Comparison of ENCODE assay signal across 20 cellular contexts in the genomic region with DNA sequence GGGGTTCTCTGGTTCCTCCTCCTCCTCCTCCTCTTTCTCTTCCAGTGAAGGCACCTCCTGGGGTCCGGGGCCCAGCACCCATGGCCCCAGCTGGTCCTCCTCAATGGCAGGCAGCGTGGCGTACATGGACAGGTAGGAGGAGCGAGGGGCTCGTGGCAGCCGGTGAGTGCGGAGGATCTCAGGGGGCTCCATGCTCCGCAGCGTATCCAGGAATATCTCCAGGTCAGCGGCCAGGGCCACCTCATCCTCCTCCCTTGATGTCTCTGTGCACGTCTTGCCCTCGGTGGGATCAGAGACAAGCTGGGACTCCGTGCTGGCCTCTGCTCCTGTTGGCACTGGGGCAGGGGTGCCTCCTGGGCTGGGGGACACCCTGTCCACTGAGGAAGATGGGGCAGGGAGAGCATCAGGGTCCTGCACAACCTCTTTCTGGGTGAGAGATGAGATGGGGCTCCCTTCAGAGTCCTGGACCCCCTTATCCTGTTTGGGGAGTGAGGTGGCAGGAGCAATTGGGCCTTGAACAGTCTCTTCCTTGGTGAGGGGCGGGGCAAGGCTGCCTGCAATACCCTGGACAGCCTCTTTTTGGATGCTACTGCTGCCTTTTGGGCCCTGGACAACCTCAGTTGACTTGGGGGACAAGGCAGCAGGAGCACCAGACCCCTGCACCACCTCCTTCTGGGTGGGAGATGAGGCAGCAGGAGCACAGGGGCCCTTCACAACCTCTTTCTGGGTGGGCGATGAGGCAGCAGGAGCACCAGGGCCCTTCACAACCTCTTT. TPM values are rescaled to one million over a fixed set of nuclear protein-coding genes. Genes with fewer than 3 reads are reported as not detected.
DNase-seq lines count a peak whose midpoint lies in the region; ATAC-seq, FAIRE-seq and TF ChIP-seq lines count a peak whose summit lies in the region.
"Had no signal": no experiment of that assay in that cellular context is flagged by ENCODE, and none has a peak within 500 bp of the region (broad histone marks: within the 10 kb centered on the region; RNA-seq: fewer than 3 reads in every experiment).

No MANE protein-coding gene starts in this region.

- H3K9ac ChIP-seq in HepG2 (ENCODE audit: insufficient read depth, low read depth, low read length): no peak overlapping the region
- H3K9ac ChIP-seq: BLaER1, KMS-11 had no signal

- no peak for TF ChIP-seq POLR2A in HepG2 (IDR thresholded peaks at IDR 0.05; ENCODE audit: insufficient read depth in 1 of 2, low read depth in 2 of 2, low read length in 2 of 2)
- TF ChIP-seq POLR2A in right lobe of liver (IDR thresholded peaks at IDR 0.05): no peak
- TF ChIP-seq POLR2A in sigmoid colon (IDR thresholded peaks at IDR 0.05): no peak

- no peak overlapping the region for H3K27ac Mint-ChIP-seq in activated naive CD8-positive, alpha-beta T cell treated with anti-CD3 and anti-CD28 coated beads for 36 hours

- H3K36me3 ChIP-seq in HepG2 (replicated peaks in 1 of 2; ENCODE audit: control insufficient read depth in 1 of 2, insufficient read depth in 2 of 2, low read length in 2 of 2) (no peaks in the 10 kb centered on the region), right lobe of liver (no peaks in the 10 kb centered on the region), sigmoid colon (no peaks in the 10 kb centered on the region)
- H3K36me3 ChIP-seq: BLaER1, SJCRH30 had no signal

- CTCF ChIA-PET in HepG2 (lab: Yijun Ruan, JAX; ENCODE audit: low intra/inter-chr PET ratio, low total read pairs): no interaction called here

- H3K4me3 ChIP-seq in HepG2 (replicated peaks in 1 of 3; ENCODE audit: insufficient read depth in 1 of 3, low read depth in 2 of 3, low read length in 3 of 3): no peak overlapping the region
- no peak overlapping the region for H3K4me3 ChIP-seq in right lobe of liver
- H3K4me3 ChIP-seq in sigmoid colon: no peak overlapping the region
- H3K4me3 ChIP-seq: BLaER1, SJCRH30 had no signal

- intact Hi-C loops in HepG2 (cut with micrococcal nuclease; ENCODE audit: unreplicated experiment) (no loop called here), right lobe of liver (cut with DNase I) (no loop called here), sigmoid colon (cut with DNase I) (no loop called here)

- H3K36me3 Mint-ChIP-seq in activated naive CD8-positive, alpha-beta T cell treated with anti-CD3 and anti-CD28 coated beads for 36 hours: no peaks in the 10 kb centered on the region
- H3K36me3 Mint-ChIP-seq: CD4-positive, CD25-positive, alpha-beta regulatory T cell had no signal

- no peaks in the 10 kb centered on the region for H3K79me2 ChIP-seq in HepG2 (ENCODE audit: insufficient read depth, low read length)

- TF ChIP-seq EP300 in HepG2 (IDR thresholded peaks at IDR 0.05; ENCODE audit: low read depth in 2 of 2, low read length in 2 of 2) (no peak), HepG2 (CRISPR knock-in tag; IDR thresholded peaks at IDR 0.05; ENCODE audit: borderline replicate concordance) (no peak), sigmoid colon (IDR thresholded peaks at IDR 0.05) (no peak)

- H3K9me3 ChIP-seq in HepG2 (ENCODE audit: low read length) (no peaks in the 10 kb centered on the region), right lobe of liver (no peaks in the 10 kb centered on the region), sigmoid colon (no peaks in the 10 kb centered on the region)
- H3K9me3 ChIP-seq: BLaER1, SJCRH30 had no signal

- BruUV-seq in HepG2 (replicated peaks; lab: Mats Ljungman, UMichigan): no TSS peak

- H3K27me3 ChIP-seq in HepG2 (ENCODE audit: control insufficient read depth in 1 of 2, insufficient read depth in 2 of 2, low read length in 2 of 2): no peaks in the 10 kb centered on the region
- no peaks in the 10 kb centered on the region for H3K27me3 ChIP-seq in right lobe of liver
- H3K27me3 ChIP-seq in sigmoid colon: no peaks in the 10 kb centered on the region
- H3K27me3 ChIP-seq: BLaER1 had no signal

- H3K4me2 ChIP-seq in HepG2 (ENCODE audit: low read depth, low read length): no peak overlapping the region
- H3K4me2 ChIP-seq: BLaER1, KMS-11 had no signal

- H3K4me3 Mint-ChIP-seq in activated naive CD8-positive, alpha-beta T cell treated with anti-CD3 and anti-CD28 coated beads for 36 hours: no peak overlapping the region
- H3K4me3 Mint-ChIP-seq: CD4-positive, CD25-positive, alpha-beta regulatory T cell had no signal

- peak; percentile 23; the same call in 2 of the 3 replicates for ATAC-seq in HepG2
- ATAC-seq in right lobe of liver: no peak
- ATAC-seq: SK-N-SH treated with all-trans-retinoic acid at 6 μM for 48 hours had no signal

- no peak for FAIRE-seq in HepG2 (lab: Jason Lieb, UNC)
- FAIRE-seq: D721Med, H54, HTR-8/SVneo, RCC 7860 had no signal

- POLR2A ChIA-PET in HepG2 (lab: Yijun Ruan, JAX): no interaction called here

- H3K4me1 Mint-ChIP-seq in activated naive CD8-positive, alpha-beta T cell treated with anti-CD3 and anti-CD28 coated beads for 36 hours: no peaks in the 10 kb centered on the region
- H3K4me1 Mint-ChIP-seq: CD4-positive, CD25-positive, alpha-beta regulatory T cell had no signal

- no peak overlapping the region for H3K27ac ChIP-seq in HepG2 (ENCODE audit: extremely low read length, insufficient read depth, low read length)
- no peak overlapping the region for H3K27ac ChIP-seq in right lobe of liver
- H3K27ac ChIP-seq in sigmoid colon: no peak overlapping the region
- H3K27ac ChIP-seq: BLaER1, KMS-11, SJCRH30 had no signal

- no peaks in the 10 kb centered on the region for H3K27me3 Mint-ChIP-seq in activated naive CD8-positive, alpha-beta T cell treated with anti-CD3 and anti-CD28 coated beads for 36 hours
- H3K27me3 Mint-ChIP-seq: CD4-positive, CD25-positive, alpha-beta regulatory T cell had no signal

- H2AFZ ChIP-seq in HepG2 (ENCODE audit: low read length): no peak overlapping the region

- DNase-seq in HepG2 (ENCODE audit: low spot score) (no peak), right lobe of liver (no peak), sigmoid colon (peak; percentile 52)
- no peak for DNase-seq in activated naive CD8-positive, alpha-beta T cell treated with anti-CD3 and anti-CD28 coated beads for 36 hours
- DNase-seq: 8988T; CD4-positive, CD25-positive, alpha-beta regulatory T cell; MM.1S; NCI-H2029; NCI-H446; NCI-H524 treated with DMSO at 0.1 percent for 48 hours; NCI-H774; SJCRH30 had no signal

- H3K4me1 ChIP-seq in HepG2 (ENCODE audit: insufficient read depth, low read length) (peaks cover 24% of the 10 kb centered on the region), right lobe of liver (no peaks in the 10 kb centered on the region), sigmoid colon (no peaks in the 10 kb centered on the region)
- H3K4me1 ChIP-seq: BLaER1 had no signal

- WGBS in HepG2 (ENCODE audit: low lambda C conversion rate): 87% methylated on average over 7 of the region's 15 CpGs
- WGBS in right lobe of liver (ENCODE audit: insufficient coverage, low coverage, low lambda C conversion rate, missing lambda C conversion rate): 83% methylated on average over 4 of the region's 15 CpGs
- 90 to 92% methylated on average over 15 of the region's 15 CpGs for WGBS in sigmoid colon, 2 donors

- H3K9me3 Mint-ChIP-seq in activated naive CD8-positive, alpha-beta T cell treated with anti-CD3 and anti-CD28 coated beads for 36 hours: no peaks in the 10 kb centered on the region

- H4K20me1 ChIP-seq in HepG2 (ENCODE audit: insufficient read depth, low read length): no peaks in the 10 kb centered on the region
- H4K20me1 ChIP-seq: BLaER1 had no signal

- TF ChIP-seq RAD21 in HepG2 (CRISPR knock-in tag; IDR thresholded peaks at IDR 0.05): no peak

- no peak for TF ChIP-seq CTCF in HepG2 (CRISPR knock-in tag; IDR thresholded peaks at IDR 0.05)
- TF ChIP-seq CTCF in right lobe of liver (IDR thresholded peaks at IDR 0.05): no peak
- no peak for TF ChIP-seq CTCF in sigmoid colon (IDR thresholded peaks at IDR 0.05)

- in situ Hi-C loops in HepG2 (cut with HindIII; ENCODE audit: extremely low pct_ligation_motif_present, low pct_unique_long_range_greater_than_20kb): no loop called here

RNA-seq across cellular contexts. Expression of gene CRYBG2, which starts 9.6 kb away (rescaled TPM):
- 0.39 and 1.3 TPM in 2 replicates for total RNA-seq in HepG2 (2016; rRNA removed; fragmentation: Illumina TruSeq; extraction: Trizol)
- 0.18 TPM in 1 of 2 replicates, not detected in the other for total RNA-seq in HepG2 (2016; cell fraction: cytosol; rRNA removed; fragmentation: Illumina TruSeq; extraction: Trizol; ENCODE audit: low read depth)
- total RNA-seq in HepG2 (2016; cell fraction: insoluble cytoplasmic fraction; rRNA removed; fragmentation: Illumina TruSeq; extraction: Trizol): 0.86 and 1.1 TPM in 2 replicates
- total RNA-seq in HepG2 (2016; cell fraction: membrane; rRNA removed; fragmentation: Illumina TruSeq; extraction: Trizol): 0.48 and 0.87 TPM in 2 replicates
- 2.3 TPM in 2 replicates for total RNA-seq in HepG2 (2016; cell fraction: nucleus; rRNA removed; fragmentation: Illumina TruSeq; extraction: Trizol)
- 2.9 and 4.7 TPM in 2 replicates for polyA plus RNA-seq in HepG2 (2011; rRNA removed)
- polyA plus RNA-seq in HepG2 (2011; cell fraction: cytosol; rRNA removed): 2.0 and 2.5 TPM in 2 replicates
- 16.5 and 19.4 TPM in 2 replicates for polyA plus RNA-seq in HepG2 (2011; cell fraction: nucleus; rRNA removed)
- polyA plus RNA-seq in HepG2 (2012): 2.7 and 3.8 TPM in 2 replicates
- polyA plus RNA-seq in HepG2 (2016; cell fraction: cytosol; fragmentation: Illumina TruSeq; extraction: Trizol; ENCODE audit: low read depth): 0.12 and 0.98 TPM in 2 replicates
- polyA plus RNA-seq in HepG2 (2016; cell fraction: insoluble cytoplasmic fraction; fragmentation: Illumina TruSeq; extraction: Trizol; ENCODE audit: low read depth): 1.7 and 1.8 TPM in 2 replicates
- 0.48 and 0.79 TPM in 2 replicates for polyA plus RNA-seq in HepG2 (2016; cell fraction: membrane; fragmentation: Illumina TruSeq; extraction: Trizol; ENCODE audit: low read depth)
- polyA plus RNA-seq in HepG2 (2016; cell fraction: nucleus; fragmentation: Illumina TruSeq; extraction: Trizol; ENCODE audit: insufficient read depth, low read depth): 3.4 and 8.9 TPM in 2 replicates
- 3.5 and 7.2 TPM in 2 replicates for polyA minus RNA-seq in HepG2 (2011; rRNA and poly(A)+ RNA removed; ENCODE audit: low replicate concordance)
- polyA minus RNA-seq in HepG2 (2011; cell fraction: cytosol; rRNA and poly(A)+ RNA removed): 3.4 and 5.1 TPM in 2 replicates
- 7.6 and 9.4 TPM in 2 replicates for polyA minus RNA-seq in HepG2 (2011; cell fraction: nucleus; rRNA and poly(A)+ RNA removed)
- 1 to 10 TPM in 2 of 6 experiments, under 1 TPM in 1, not detected in 3; 0.81 to 1.9 (median 1.7) TPM for total RNA-seq in right lobe of liver
- 1 to 10 TPM in 1 of 4 donors, under 1 TPM in 1, not detected in 2; 0.55 to 1.8 TPM for total RNA-seq in sigmoid colon
- polyA plus RNA-seq in sigmoid colon: 10 to 100 TPM; 13.8 to 21.0 (median 19.9) TPM
- total RNA-seq in activated naive CD8-positive, alpha-beta T cell treated with anti-CD3 and anti-CD28 coated beads for 36 hours: 1 to 10 TPM; 4.9 to 5.1 TPM
- total RNA-seq: SJCRH30 had no signal
- polyA plus RNA-seq: AG04450 had no signal

RNA-seq across cellular contexts. Expression of gene CD52, which starts 26.6 kb away (rescaled TPM):
- total RNA-seq in HepG2 (2016; rRNA removed; fragmentation: Illumina TruSeq; extraction: Trizol): not detected in 2 replicates
- total RNA-seq in HepG2 (2016; cell fraction: cytosol; rRNA removed; fragmentation: Illumina TruSeq; extraction: Trizol; ENCODE audit: low read depth): not detected in 2 replicates
- not detected in 2 replicates for total RNA-seq in HepG2 (2016; cell fraction: insoluble cytoplasmic fraction; rRNA removed; fragmentation: Illumina TruSeq; extraction: Trizol)
- total RNA-seq in HepG2 (2016; cell fraction: membrane; rRNA removed; fragmentation: Illumina TruSeq; extraction: Trizol): not detected in 2 replicates
- total RNA-seq in HepG2 (2016; cell fraction: nucleus; rRNA removed; fragmentation: Illumina TruSeq; extraction: Trizol): not detected in 2 replicates
- polyA plus RNA-seq in HepG2 (2011; rRNA removed): 0.32 and 0.93 TPM in 2 replicates
- polyA plus RNA-seq in HepG2 (2011; cell fraction: cytosol; rRNA removed): 0.81 TPM in 2 replicates
- not detected in 2 replicates for polyA plus RNA-seq in HepG2 (2011; cell fraction: nucleus; rRNA removed)
- polyA plus RNA-seq in HepG2 (2012): not detected in 2 replicates
- not detected in 2 replicates for polyA plus RNA-seq in HepG2 (2016; cell fraction: cytosol; fragmentation: Illumina TruSeq; extraction: Trizol; ENCODE audit: low read depth)
- polyA plus RNA-seq in HepG2 (2016; cell fraction: insoluble cytoplasmic fraction; fragmentation: Illumina TruSeq; extraction: Trizol; ENCODE audit: low read depth): not detected in 2 replicates
- not detected in 2 replicates for polyA plus RNA-seq in HepG2 (2016; cell fraction: membrane; fragmentation: Illumina TruSeq; extraction: Trizol; ENCODE audit: low read depth)
- polyA plus RNA-seq in HepG2 (2016; cell fraction: nucleus; fragmentation: Illumina TruSeq; extraction: Trizol; ENCODE audit: insufficient read depth, low read depth): not detected in 2 replicates
- 0.44 and 1.2 TPM in 2 replicates for polyA minus RNA-seq in HepG2 (2011; rRNA and poly(A)+ RNA removed; ENCODE audit: low replicate concordance)
- polyA minus RNA-seq in HepG2 (2011; cell fraction: cytosol; rRNA and poly(A)+ RNA removed): not detected in 2 replicates
- polyA minus RNA-seq in HepG2 (2011; cell fraction: nucleus; rRNA and poly(A)+ RNA removed): not detected in 2 replicates
- total RNA-seq in right lobe of liver: 10 to 100 TPM in 2 of 6 experiments, 1 to 10 TPM in 4; 2.8 to 17.6 (median 8.5) TPM
- 1 to 10 TPM in 2 of 4 donors, not detected in 2; 1.6 to 5.7 TPM for total RNA-seq in sigmoid colon
- 100 to 1,000 TPM in 1 of 3 donors, 10 to 100 TPM in 2; 19.8 to 556 (median 41.4) TPM for polyA plus RNA-seq in sigmoid colon
- 100 to 1,000 TPM; 263 to 278 TPM for total RNA-seq in activated naive CD8-positive, alpha-beta T cell treated with anti-CD3 and anti-CD28 coated beads for 36 hours
- total RNA-seq: SJCRH30 had no signal
- polyA plus RNA-seq: AG04450 had no signal

RNA-seq across cellular contexts. Expression of gene ZNF683, which starts 28.2 kb away (rescaled TPM):
- total RNA-seq in HepG2 (2016; rRNA removed; fragmentation: Illumina TruSeq; extraction: Trizol): not detected in 2 replicates
- not detected in 2 replicates for total RNA-seq in HepG2 (2016; cell fraction: cytosol; rRNA removed; fragmentation: Illumina TruSeq; extraction: Trizol; ENCODE audit: low read depth)
- total RNA-seq in HepG2 (2016; cell fraction: insoluble cytoplasmic fraction; rRNA removed; fragmentation: Illumina TruSeq; extraction: Trizol): not detected in 2 replicates
- not detected in 2 replicates for total RNA-seq in HepG2 (2016; cell fraction: membrane; rRNA removed; fragmentation: Illumina TruSeq; extraction: Trizol)
- not detected in 2 replicates for total RNA-seq in HepG2 (2016; cell fraction: nucleus; rRNA removed; fragmentation: Illumina TruSeq; extraction: Trizol)
- not detected in 2 replicates for polyA plus RNA-seq in HepG2 (2011; rRNA removed)
- not detected in 2 replicates for polyA plus RNA-seq in HepG2 (2011; cell fraction: cytosol; rRNA removed)
- polyA plus RNA-seq in HepG2 (2011; cell fraction: nucleus; rRNA removed): not detected in 2 replicates
- not detected in 2 replicates for polyA plus RNA-seq in HepG2 (2012)
- polyA plus RNA-seq in HepG2 (2016; cell fraction: cytosol; fragmentation: Illumina TruSeq; extraction: Trizol; ENCODE audit: low read depth): not detected in 2 replicates
- polyA plus RNA-seq in HepG2 (2016; cell fraction: insoluble cytoplasmic fraction; fragmentation: Illumina TruSeq; extraction: Trizol; ENCODE audit: low read depth): not detected in 2 replicates
- polyA plus RNA-seq in HepG2 (2016; cell fraction: membrane; fragmentation: Illumina TruSeq; extraction: Trizol; ENCODE audit: low read depth): not detected in 2 replicates
- not detected in 2 replicates for polyA plus RNA-seq in HepG2 (2016; cell fraction: nucleus; fragmentation: Illumina TruSeq; extraction: Trizol; ENCODE audit: insufficient read depth, low read depth)
- polyA minus RNA-seq in HepG2 (2011; rRNA and poly(A)+ RNA removed; ENCODE audit: low replicate concordance): not detected in 2 replicates
- not detected in 2 replicates for polyA minus RNA-seq in HepG2 (2011; cell fraction: cytosol; rRNA and poly(A)+ RNA removed)
- not detected in 2 replicates for polyA minus RNA-seq in HepG2 (2011; cell fraction: nucleus; rRNA and poly(A)+ RNA removed)
- under 1 TPM in 1 of 6 experiments, not detected in 5; 0.19 TPM for total RNA-seq in right lobe of liver
- not detected for total RNA-seq in sigmoid colon
- under 1 TPM in 1 of 3 donors, not detected in 2; 0.52 TPM for polyA plus RNA-seq in sigmoid colon
- under 1 TPM; 0.27 to 0.32 TPM for total RNA-seq in activated naive CD8-positive, alpha-beta T cell treated with anti-CD3 and anti-CD28 coated beads for 36 hours
- total RNA-seq: CD4-positive, CD25-positive, alpha-beta regulatory T cell; SJCRH30 had no signal
- polyA plus RNA-seq: AG04450 had no signal

RNA-seq across cellular contexts. Expression of gene UBXN11, which starts 37.9 kb away (rescaled TPM):
- total RNA-seq in HepG2 (2016; rRNA removed; fragmentation: Illumina TruSeq; extraction: Trizol) (3.2 and 9.3 TPM in 2 replicates), right lobe of liver (10 to 100 TPM in 1 of 6 experiments, 1 to 10 TPM in 5; 4.3 to 11.3 (median 7.0) TPM), sigmoid colon (10 to 100 TPM in 3 of 4 donors, 1 to 10 TPM in 1; 9.8 to 17.7 (median 13.1) TPM)
- total RNA-seq in HepG2 (2016; cell fraction: cytosol; rRNA removed; fragmentation: Illumina TruSeq; extraction: Trizol; ENCODE audit: low read depth): 4.9 and 5.3 TPM in 2 replicates
- 3.0 and 8.5 TPM in 2 replicates for total RNA-seq in HepG2 (2016; cell fraction: insoluble cytoplasmic fraction; rRNA removed; fragmentation: Illumina TruSeq; extraction: Trizol)
- 4.4 and 5.7 TPM in 2 replicates for total RNA-seq in HepG2 (2016; cell fraction: membrane; rRNA removed; fragmentation: Illumina TruSeq; extraction: Trizol)
- total RNA-seq in HepG2 (2016; cell fraction: nucleus; rRNA removed; fragmentation: Illumina TruSeq; extraction: Trizol): 15.9 and 19.3 TPM in 2 replicates
- polyA plus RNA-seq in HepG2 (2011; rRNA removed) (10.3 and 10.4 TPM in 2 replicates), sigmoid colon (10 to 100 TPM in 1 of 3 donors, 1 to 10 TPM in 2; 3.0 to 22.7 (median 4.2) TPM)
- 3.0 and 5.8 TPM in 2 replicates for polyA plus RNA-seq in HepG2 (2011; cell fraction: cytosol; rRNA removed)
- 81.6 and 111 TPM in 2 replicates for polyA plus RNA-seq in HepG2 (2011; cell fraction: nucleus; rRNA removed)
- 4.8 and 5.2 TPM in 2 replicates for polyA plus RNA-seq in HepG2 (2012)
- polyA plus RNA-seq in HepG2 (2016; cell fraction: cytosol; fragmentation: Illumina TruSeq; extraction: Trizol; ENCODE audit: low read depth): 7.2 and 9.0 TPM in 2 replicates
- 6.4 and 8.0 TPM in 2 replicates for polyA plus RNA-seq in HepG2 (2016; cell fraction: insoluble cytoplasmic fraction; fragmentation: Illumina TruSeq; extraction: Trizol; ENCODE audit: low read depth)
- polyA plus RNA-seq in HepG2 (2016; cell fraction: membrane; fragmentation: Illumina TruSeq; extraction: Trizol; ENCODE audit: low read depth): 8.8 and 9.0 TPM in 2 replicates
- 64.2 and 68.2 TPM in 2 replicates for polyA plus RNA-seq in HepG2 (2016; cell fraction: nucleus; fragmentation: Illumina TruSeq; extraction: Trizol; ENCODE audit: insufficient read depth, low read depth)
- 4.3 and 43.2 TPM in 2 replicates for polyA minus RNA-seq in HepG2 (2011; rRNA and poly(A)+ RNA removed; ENCODE audit: low replicate concordance)
- polyA minus RNA-seq in HepG2 (2011; cell fraction: cytosol; rRNA and poly(A)+ RNA removed): 1.2 and 2.0 TPM in 2 replicates
- 8.6 and 11.5 TPM in 2 replicates for polyA minus RNA-seq in HepG2 (2011; cell fraction: nucleus; rRNA and poly(A)+ RNA removed)
- total RNA-seq in activated naive CD8-positive, alpha-beta T cell treated with anti-CD3 and anti-CD28 coated beads for 36 hours: 10 to 100 TPM; 30.5 to 31.7 TPM

Comparison
In these comparisons a context has a peak if more than half of its experiments do, and no peak if none do; other contexts are left out.
1. RNA of gene CD52, which starts 26.6 kb away (total RNA-seq): 263 to 278 TPM in activated naive CD8-positive, alpha-beta T cell treated with anti-CD3 and anti-CD28 coated beads for 36 hours; 2.8 to 17.6 TPM in right lobe of liver, 1.6 to 5.7 TPM in sigmoid colon and not detected in HepG2; every median in the first group is over 10 times any median in the second.